Comparison of ENCODE assay signal across 17 cellular contexts in genomic region chr2:234447963-234448362, GRCh38. TPM values are rescaled to one million over a fixed set of nuclear protein-coding genes. Genes with fewer than 3 reads are reported as not detected.
DNase-seq lines count a peak whose midpoint lies in the region; ATAC-seq and TF ChIP-seq lines count a peak whose summit lies in the region.
"Had no signal": no experiment of that assay in that cellular context is flagged by ENCODE, and none has a peak within 500 bp of the region (broad histone marks: within the 10 kb centered on the region; RNA-seq: fewer than 3 reads in every experiment).

No MANE protein-coding gene starts in this region.

- H3K27me3 Mint-ChIP-seq in activated T-helper 1 cell treated with anti-CD3 and anti-CD28 coated beads, Interleukin-12 subunit alpha, Interleukin-12 subunit beta, Interleukin-2, Interleukin-4 antibody, amounts not matched to agents 30 ng/mL and 10 ng/mL and 1 ng/mL, durations not matched to agents 14 hours and 24 hours and 36 hours (ENCODE audit: insufficient read depth), result peaks cover 2% of the 10 kb centered on the region
- H3K27me3 Mint-ChIP-seq in immature natural killer cell (ENCODE audit: low read depth in 3 of 3), result peaks cover 11 to 26% (median 17%) of the 10 kb centered on the region in 3 donors
- H3K27me3 Mint-ChIP-seq in stimulated activated naive B cell treated with anti-CD40 and anti-IgM and Interleukin-4, amounts not matched to agents 10 μg/mL and 1 μg/mL and 100 μg/mL, for 72 hours, result no peaks in the 10 kb centered on the region

- DNase-seq in cardiac septum (ENCODE audit: low spot score), result peak; percentile 43
- DNase-seq in left ventricle myocardium inferior, result no peak
- no peak for DNase-seq in activated T-helper 1 cell treated with anti-CD3 and anti-CD28 coated beads, Interleukin-12 subunit alpha, Interleukin-12 subunit beta, Interleukin-2, Interleukin-4 antibody, amounts not matched to agents 30 ng/mL and 10 ng/mL and 1 ng/mL, durations not matched to agents 14 hours and 24 hours and 36 hours (ENCODE audit: low spot score)
- no peak for DNase-seq in immature natural killer cell
- DNase-seq in stimulated activated naive B cell treated with anti-CD40 and anti-IgM and Interleukin-4, amounts not matched to agents 10 μg/mL and 1 μg/mL and 100 μg/mL, for 72 hours, result no peak
- DNase-seq in AML-193 (lab: John Stamatoyannopoulos, UW), result no peak
- DNase-seq in NAMALWA (ENCODE audit: low spot score), result no peak
- DNase-seq in colonic mucosa, result no peak
- DNase-seq: aorta; EL; kidney; NCI-H1694 treated with DMSO at 0.1 percent for 48 hours; NCI-H748 treated with DMSO at 0.1 percent for 48 hours; right cardiac atrium; stimulated activated naive CD8-positive, alpha-beta T cell treated with anti-CD3 and anti-CD28 coated beads, Interleukin-15, Interleukin-2, amounts not matched to agents 100 U/mL and 50 U/mL, for 24 hours; T1000 had no signal

- H3K9me3 ChIP-seq in left ventricle myocardium inferior (replicated peaks), result no peaks in the 10 kb centered on the region
- H3K9me3 ChIP-seq in colonic mucosa, result no peaks in the 10 kb centered on the region

- TF ChIP-seq CTCF in left ventricle myocardium inferior (IDR thresholded peaks at IDR 0.05; ENCODE audit: borderline replicate concordance), result no peak
- no peak for TF ChIP-seq CTCF in colonic mucosa (IDR thresholded peaks at IDR 0.05)

- H3K36me3 Mint-ChIP-seq in activated T-helper 1 cell treated with anti-CD3 and anti-CD28 coated beads, Interleukin-12 subunit alpha, Interleukin-12 subunit beta, Interleukin-2, Interleukin-4 antibody, amounts not matched to agents 30 ng/mL and 10 ng/mL and 1 ng/mL, durations not matched to agents 14 hours and 24 hours and 36 hours (ENCODE audit: low read depth), result peaks cover 46% of the 10 kb centered on the region
- peaks cover 3 to 7% (median 7%) of the 10 kb centered on the region in 3 donors for H3K36me3 Mint-ChIP-seq in immature natural killer cell
- H3K36me3 Mint-ChIP-seq in stimulated activated naive B cell treated with anti-CD40 and anti-IgM and Interleukin-4, amounts not matched to agents 10 μg/mL and 1 μg/mL and 100 μg/mL, for 72 hours, result peaks cover 4 to 7% of the 10 kb centered on the region in 2 donors

- H3K27me3 ChIP-seq in left ventricle myocardium inferior (ENCODE audit: low read depth) (no peaks in the 10 kb centered on the region), colonic mucosa (no peaks in the 10 kb centered on the region)

- H3K27ac ChIP-seq in left ventricle myocardium inferior (replicated peaks), result no peak overlapping the region
- no peak overlapping the region for H3K27ac ChIP-seq in colonic mucosa

- peak overlapping the region; percentile 99 for H3K27ac Mint-ChIP-seq in activated T-helper 1 cell treated with anti-CD3 and anti-CD28 coated beads, Interleukin-12 subunit alpha, Interleukin-12 subunit beta, Interleukin-2, Interleukin-4 antibody, amounts not matched to agents 30 ng/mL and 10 ng/mL and 1 ng/mL, durations not matched to agents 14 hours and 24 hours and 36 hours
- H3K27ac Mint-ChIP-seq in immature natural killer cell, result peak overlapping the region; percentile 100
- H3K27ac Mint-ChIP-seq in stimulated activated naive B cell treated with anti-CD40 and anti-IgM and Interleukin-4, amounts not matched to agents 10 μg/mL and 1 μg/mL and 100 μg/mL, for 72 hours, result peak overlapping the region; percentile 81

- peak overlapping the region; percentile 73 for H3K4me3 Mint-ChIP-seq in activated T-helper 1 cell treated with anti-CD3 and anti-CD28 coated beads, Interleukin-12 subunit alpha, Interleukin-12 subunit beta, Interleukin-2, Interleukin-4 antibody, amounts not matched to agents 30 ng/mL and 10 ng/mL and 1 ng/mL, durations not matched to agents 14 hours and 24 hours and 36 hours
- H3K4me3 Mint-ChIP-seq in immature natural killer cell, result peak overlapping the region in 3 of 5 donors; percentile 1 to 32 (median 13)
- H3K4me3 Mint-ChIP-seq in stimulated activated naive B cell treated with anti-CD40 and anti-IgM and Interleukin-4, amounts not matched to agents 10 μg/mL and 1 μg/mL and 100 μg/mL, for 72 hours, result no peak overlapping the region

- peaks cover 19% of the 10 kb centered on the region for H3K4me1 ChIP-seq in left ventricle myocardium inferior
- no peaks in the 10 kb centered on the region for H3K4me1 ChIP-seq in colonic mucosa

- H3K9ac ChIP-seq in colonic mucosa (ENCODE audit: low read depth in 2 of 2, low read length in 2 of 2), result no peak overlapping the region

- H3K36me3 ChIP-seq in left ventricle myocardium inferior, result no peaks in the 10 kb centered on the region
- H3K36me3 ChIP-seq in colonic mucosa, result no peaks in the 10 kb centered on the region

- H3K4me3 ChIP-seq in left ventricle myocardium inferior (no peak overlapping the region), colonic mucosa (no peak overlapping the region)
- H3K4me3 ChIP-seq: GM12878 had no signal

- H3K9me3 Mint-ChIP-seq in activated T-helper 1 cell treated with anti-CD3 and anti-CD28 coated beads, Interleukin-12 subunit alpha, Interleukin-12 subunit beta, Interleukin-2, Interleukin-4 antibody, amounts not matched to agents 30 ng/mL and 10 ng/mL and 1 ng/mL, durations not matched to agents 14 hours and 24 hours and 36 hours, result peaks cover 3% of the 10 kb centered on the region
- H3K9me3 Mint-ChIP-seq in immature natural killer cell, result peaks cover 0 to 2% (median 0%) of the 10 kb centered on the region in 6 donors
- peaks cover 0 to 2% of the 10 kb centered on the region in 2 donors for H3K9me3 Mint-ChIP-seq in stimulated activated naive B cell treated with anti-CD40 and anti-IgM and Interleukin-4, amounts not matched to agents 10 μg/mL and 1 μg/mL and 100 μg/mL, for 72 hours

- intact Hi-C loops in cardiac septum (cut with DNase I), result no loop called here
- intact Hi-C loops in left ventricle myocardium inferior (cut with micrococcal nuclease), result no loop called here
- intact Hi-C loops in activated T-helper 1 cell treated with anti-CD3 and anti-CD28 coated beads, Interleukin-12 subunit alpha, Interleukin-12 subunit beta, Interleukin-2, Interleukin-4 antibody, amounts not matched to agents 30 ng/mL and 10 ng/mL and 1 ng/mL, durations not matched to agents 14 hours and 24 hours and 36 hours (cut with micrococcal nuclease), result no loop called here
- intact Hi-C loops in colonic mucosa (cut with DNase I), result no loop called here

- ATAC-seq in stimulated activated naive B cell treated with anti-CD40 and anti-IgM and Interleukin-4, amounts not matched to agents 10 μg/mL and 1 μg/mL and 100 μg/mL, for 72 hours (replicated peaks), result no peak
- ATAC-seq: GM12878; right cardiac atrium; stimulated activated naive CD8-positive, alpha-beta T cell treated with anti-CD3 and anti-CD28 coated beads, Interleukin-15, Interleukin-2, amounts not matched to agents 100 U/mL and 50 U/mL, for 24 hours had no signal

- peaks cover 89% of the 10 kb centered on the region for H3K4me1 Mint-ChIP-seq in activated T-helper 1 cell treated with anti-CD3 and anti-CD28 coated beads, Interleukin-12 subunit alpha, Interleukin-12 subunit beta, Interleukin-2, Interleukin-4 antibody, amounts not matched to agents 30 ng/mL and 10 ng/mL and 1 ng/mL, durations not matched to agents 14 hours and 24 hours and 36 hours (ENCODE audit: low read depth)
- H3K4me1 Mint-ChIP-seq in immature natural killer cell, result peaks cover 76 to 88% of the 10 kb centered on the region in 2 donors
- H3K4me1 Mint-ChIP-seq in stimulated activated naive B cell treated with anti-CD40 and anti-IgM and Interleukin-4, amounts not matched to agents 10 μg/mL and 1 μg/mL and 100 μg/mL, for 72 hours, result peaks cover 51 to 86% of the 10 kb centered on the region in 2 donors

RNA-seq across cellular contexts. Expression of gene ARL4C, which starts 48.9 kb away (rescaled TPM):
- total RNA-seq in cardiac septum, result 1.7 TPM
- total RNA-seq in left ventricle myocardium inferior, result 2.7 TPM
- 66.3 and 68.5 TPM in 2 replicates for total RNA-seq in activated T-helper 1 cell treated with anti-CD3 and anti-CD28 coated beads, Interleukin-12 subunit alpha, Interleukin-12 subunit beta, Interleukin-2, Interleukin-4 antibody, amounts not matched to agents 30 ng/mL and 10 ng/mL and 1 ng/mL, durations not matched to agents 14 hours and 24 hours and 36 hours
- polyA plus RNA-seq in immature natural killer cell, result 100 to 1,000 TPM; 196 to 245 (median 243) TPM
- 1 to 10 TPM; 1.8 to 4.9 TPM for total RNA-seq in colonic mucosa

Comparison
In these comparisons a context has a peak if more than half of its experiments do, and no peak if none do; other contexts are left out.
1. H3K4me3 Mint-ChIP-seq: peak in activated T-helper 1 cell treated with anti-CD3 and anti-CD28 coated beads, Interleukin-12 subunit alpha, Interleukin-12 subunit beta, Interleukin-2, Interleukin-4 antibody, amounts not matched to agents 30 ng/mL and 10 ng/mL and 1 ng/mL, durations not matched to agents 14 hours and 24 hours and 36 hours (single experiment) and immature natural killer cell (3 of 5); none in stimulated activated naive B cell treated with anti-CD40 and anti-IgM and Interleukin-4, amounts not matched to agents 10 μg/mL and 1 μg/mL and 100 μg/mL, for 72 hours (0 of 2).
2. RNA of gene ARL4C, which starts 48.9 kb away (total RNA-seq): 66.3 to 68.5 TPM in activated T-helper 1 cell treated with anti-CD3 and anti-CD28 coated beads, Interleukin-12 subunit alpha, Interleukin-12 subunit beta, Interleukin-2, Interleukin-4 antibody, amounts not matched to agents 30 ng/mL and 10 ng/mL and 1 ng/mL, durations not matched to agents 14 hours and 24 hours and 36 hours; 1.8 to 4.9 TPM in colonic mucosa, 2.7 TPM in left ventricle myocardium inferior (single experiment) and 1.7 TPM in cardiac septum (single experiment); every median in the first group is over 10 times any median in the second.
3. Peak in every context shown above with its lines, with median percentiles within 50 percentile points of each other: H3K27ac Mint-ChIP-seq.